ENCODE assay signal across 1 cellular context in the genomic region with DNA sequence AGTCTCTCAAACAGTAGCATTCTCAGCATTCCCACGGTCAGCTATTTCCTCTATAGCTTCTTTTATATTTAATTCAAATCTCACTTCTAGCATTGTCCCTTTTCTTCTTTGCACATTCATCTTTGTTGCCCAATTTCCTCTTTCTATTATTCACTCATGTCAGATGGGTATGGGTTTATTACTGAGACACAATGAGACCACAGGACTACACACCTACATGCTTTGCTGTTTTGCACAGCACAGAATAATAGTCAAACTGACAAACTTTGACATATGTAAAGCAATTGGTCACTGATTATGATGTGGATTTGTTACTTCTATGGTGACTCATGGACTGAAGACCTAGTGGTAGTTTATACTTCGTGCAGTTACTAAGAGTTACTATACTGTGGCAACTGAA.
TF ChIP-seq lines count a peak whose summit lies in the region.

No MANE protein-coding gene starts in this region.

TF ChIP-seq in GM12878, 131 proteins besides CTCF, POLR2A, EP300 and RAD21 (continued from another document and continues in another):
- TF ChIP-seq, protein P1, sequence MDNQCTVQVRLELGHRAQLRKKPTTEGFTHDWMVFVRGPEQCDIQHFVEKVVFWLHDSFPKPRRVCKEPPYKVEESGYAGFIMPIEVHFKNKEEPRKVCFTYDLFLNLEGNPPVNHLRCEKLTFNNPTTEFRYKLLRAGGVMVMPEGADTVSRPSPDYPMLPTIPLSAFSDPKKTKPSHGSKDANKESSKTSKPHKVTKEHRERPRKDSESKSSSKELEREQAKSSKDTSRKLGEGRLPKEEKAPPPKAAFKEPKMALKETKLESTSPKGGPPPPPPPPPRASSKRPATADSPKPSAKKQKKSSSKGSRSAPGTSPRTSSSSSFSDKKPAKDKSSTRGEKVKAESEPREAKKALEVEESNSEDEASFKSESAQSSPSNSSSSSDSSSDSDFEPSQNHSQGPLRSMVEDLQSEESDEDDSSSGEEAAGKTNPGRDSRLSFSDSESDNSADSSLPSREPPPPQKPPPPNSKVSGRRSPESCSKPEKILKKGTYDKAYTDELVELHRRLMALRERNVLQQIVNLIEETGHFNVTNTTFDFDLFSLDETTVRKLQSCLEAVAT (IDR thresholded peaks at IDR 0.05), result peak; percentile 38; the same call in 1 of the 2 replicates
- no peak for TF ChIP-seq ASH2L (IDR thresholded peaks at IDR 0.05; ENCODE audit: borderline replicate concordance, low read depth)
- TF ChIP-seq IKZF1 (conservative IDR thresholded peaks at IDR 0.05), result peak; percentile 71
- TF ChIP-seq POU2F2 (IDR thresholded peaks at IDR 0.05; ENCODE audit: borderline replicate concordance, low read depth, low read length), result peak; percentile 44; the same call in 1 of the 3 replicates
- no peak for TF ChIP-seq PML (IDR thresholded peaks at IDR 0.05; ENCODE audit: low read length)
- peak; percentile 32; the same call in 1 of the 2 replicates for TF ChIP-seq CREB1 (IDR thresholded peaks at IDR 0.05; ENCODE audit: low read depth)
- TF ChIP-seq JUNB (IDR thresholded peaks at IDR 0.05), result peak; percentile 18; the same call in 1 of the 2 replicates
- no peak for TF ChIP-seq FOXK2 (IDR thresholded peaks at IDR 0.05)
- TF ChIP-seq IKZF2 (IDR thresholded peaks at IDR 0.05), result peak; percentile 72 to 80; a peak in 3 of 4 replicates
- TF ChIP-seq NBN (IDR thresholded peaks at IDR 0.05), result peak; percentile 80
- peak; percentile 69; the same call in 1 of the 2 replicates for TF ChIP-seq DPF2 (IDR thresholded peaks at IDR 0.05)
- TF ChIP-seq MEF2B (IDR thresholded peaks at IDR 0.05; ENCODE audit: partially characterized antibody, poor library complexity, severe bottlenecking), result peak; percentile 47
- TF ChIP-seq, protein P2, sequence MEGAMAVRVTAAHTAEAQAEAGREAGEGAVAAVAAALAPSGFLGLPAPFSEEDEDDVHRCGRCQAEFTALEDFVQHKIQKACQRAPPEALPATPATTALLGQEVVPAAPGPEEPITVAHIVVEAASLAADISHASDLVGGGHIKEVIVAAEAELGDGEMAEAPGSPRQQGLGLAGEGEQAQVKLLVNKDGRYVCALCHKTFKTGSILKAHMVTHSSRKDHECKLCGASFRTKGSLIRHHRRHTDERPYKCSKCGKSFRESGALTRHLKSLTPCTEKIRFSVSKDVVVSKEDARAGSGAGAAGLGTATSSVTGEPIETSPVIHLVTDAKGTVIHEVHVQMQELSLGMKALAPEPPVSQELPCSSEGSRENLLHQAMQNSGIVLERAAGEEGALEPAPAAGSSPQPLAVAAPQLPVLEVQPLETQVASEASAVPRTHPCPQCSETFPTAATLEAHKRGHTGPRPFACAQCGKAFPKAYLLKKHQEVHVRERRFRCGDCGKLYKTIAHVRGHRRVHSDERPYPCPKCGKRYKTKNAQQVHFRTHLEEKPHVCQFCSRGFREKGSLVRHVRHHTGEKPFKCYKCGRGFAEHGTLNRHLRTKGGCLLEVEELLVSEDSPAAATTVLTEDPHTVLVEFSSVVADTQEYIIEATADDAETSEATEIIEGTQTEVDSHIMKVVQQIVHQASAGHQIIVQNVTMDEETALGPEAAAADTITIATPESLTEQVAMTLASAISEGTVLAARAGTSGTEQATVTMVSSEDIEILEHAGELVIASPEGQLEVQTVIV (IDR thresholded peaks at IDR 0.05; ENCODE audit: borderline replicate concordance, partially characterized antibody), result no peak
- TF ChIP-seq KLF5 (IDR thresholded peaks at IDR 0.05; ENCODE audit: partially characterized antibody), result no peak
- no peak; the same call in 1 of the 2 replicates for TF ChIP-seq BACH1 (IDR thresholded peaks at IDR 0.05; ENCODE audit: borderline replicate concordance)
- TF ChIP-seq BCL11A (IDR thresholded peaks at IDR 0.05; ENCODE audit: low read depth, low read length), result peak; percentile 58
- TF ChIP-seq NFIC (IDR thresholded peaks at IDR 0.05; ENCODE audit: low read depth, low read length), result peak; percentile 56
- peak; percentile 79 for TF ChIP-seq RUNX3 (IDR thresholded peaks at IDR 0.05; ENCODE audit: low read length)
- no peak for TF ChIP-seq NR2C1 (IDR thresholded peaks at IDR 0.05)
- no peak for TF ChIP-seq EED (IDR thresholded peaks at IDR 0.05; ENCODE audit: low read depth)
- no peak for TF ChIP-seq SUPT20H (IDR thresholded peaks at IDR 0.05; ENCODE audit: borderline replicate concordance, control insufficient read depth, low read depth, low read length)
- TF ChIP-seq RCOR1 (conservative IDR thresholded peaks at IDR 0.05; ENCODE audit: low read depth, low read length), result no peak
- TF ChIP-seq, protein P3, sequence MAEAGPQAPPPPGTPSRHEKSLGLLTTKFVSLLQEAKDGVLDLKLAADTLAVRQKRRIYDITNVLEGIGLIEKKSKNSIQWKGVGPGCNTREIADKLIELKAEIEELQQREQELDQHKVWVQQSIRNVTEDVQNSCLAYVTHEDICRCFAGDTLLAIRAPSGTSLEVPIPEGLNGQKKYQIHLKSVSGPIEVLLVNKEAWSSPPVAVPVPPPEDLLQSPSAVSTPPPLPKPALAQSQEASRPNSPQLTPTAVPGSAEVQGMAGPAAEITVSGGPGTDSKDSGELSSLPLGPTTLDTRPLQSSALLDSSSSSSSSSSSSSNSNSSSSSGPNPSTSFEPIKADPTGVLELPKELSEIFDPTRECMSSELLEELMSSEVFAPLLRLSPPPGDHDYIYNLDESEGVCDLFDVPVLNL (IDR thresholded peaks at IDR 0.05; ENCODE audit: low read depth, low read length), result no peak
- TF ChIP-seq FOXM1 (IDR thresholded peaks at IDR 0.05; ENCODE audit: low read depth, low read length), result no peak; the same call in 1 of the 2 replicates
- peak; percentile 76 for TF ChIP-seq NR2F1 (conservative IDR thresholded peaks at IDR 0.05)
- 0 out of 2 replicates have a peak, but pooled peaks have one; percentile 27 for TF ChIP-seq CREM (IDR thresholded peaks at IDR 0.05; ENCODE audit: low read depth)
- TF ChIP-seq SREBF2 (IDR thresholded peaks at IDR 0.05; ENCODE audit: low read length), result no peak
- peak; percentile 42 to 47; a peak in 2 of 4 replicates for TF ChIP-seq BHLHE40 (IDR thresholded peaks at IDR 0.05; ENCODE audit: borderline replicate concordance in 1 of 2, low read depth in 2 of 2, low read length in 1 of 2)
- no peak for TF ChIP-seq TCF3 (IDR thresholded peaks at IDR 0.05; ENCODE audit: borderline replicate concordance, insufficient read depth, low read depth, low read length)
- TF ChIP-seq ZNF622 (IDR thresholded peaks at IDR 0.05), result no peak
- peak; percentile 79 for TF ChIP-seq ATF7 (IDR thresholded peaks at IDR 0.05; ENCODE audit: low read depth)
- no peak for TF ChIP-seq ZNF24 (IDR thresholded peaks at IDR 0.05)
- TF ChIP-seq TAF1 (IDR thresholded peaks at IDR 0.05; ENCODE audit: borderline replicate concordance, low read depth, low read length), result no peak
- TF ChIP-seq, protein P4, sequence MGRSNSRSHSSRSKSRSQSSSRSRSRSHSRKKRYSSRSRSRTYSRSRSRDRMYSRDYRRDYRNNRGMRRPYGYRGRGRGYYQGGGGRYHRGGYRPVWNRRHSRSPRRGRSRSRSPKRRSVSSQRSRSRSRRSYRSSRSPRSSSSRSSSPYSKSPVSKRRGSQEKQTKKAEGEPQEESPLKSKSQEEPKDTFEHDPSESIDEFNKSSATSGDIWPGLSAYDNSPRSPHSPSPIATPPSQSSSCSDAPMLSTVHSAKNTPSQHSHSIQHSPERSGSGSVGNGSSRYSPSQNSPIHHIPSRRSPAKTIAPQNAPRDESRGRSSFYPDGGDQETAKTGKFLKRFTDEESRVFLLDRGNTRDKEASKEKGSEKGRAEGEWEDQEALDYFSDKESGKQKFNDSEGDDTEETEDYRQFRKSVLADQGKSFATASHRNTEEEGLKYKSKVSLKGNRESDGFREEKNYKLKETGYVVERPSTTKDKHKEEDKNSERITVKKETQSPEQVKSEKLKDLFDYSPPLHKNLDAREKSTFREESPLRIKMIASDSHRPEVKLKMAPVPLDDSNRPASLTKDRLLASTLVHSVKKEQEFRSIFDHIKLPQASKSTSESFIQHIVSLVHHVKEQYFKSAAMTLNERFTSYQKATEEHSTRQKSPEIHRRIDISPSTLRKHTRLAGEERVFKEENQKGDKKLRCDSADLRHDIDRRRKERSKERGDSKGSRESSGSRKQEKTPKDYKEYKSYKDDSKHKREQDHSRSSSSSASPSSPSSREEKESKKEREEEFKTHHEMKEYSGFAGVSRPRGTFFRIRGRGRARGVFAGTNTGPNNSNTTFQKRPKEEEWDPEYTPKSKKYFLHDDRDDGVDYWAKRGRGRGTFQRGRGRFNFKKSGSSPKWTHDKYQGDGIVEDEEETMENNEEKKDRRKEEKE (IDR thresholded peaks at IDR 0.05), result no peak
- TF ChIP-seq, protein P5, sequence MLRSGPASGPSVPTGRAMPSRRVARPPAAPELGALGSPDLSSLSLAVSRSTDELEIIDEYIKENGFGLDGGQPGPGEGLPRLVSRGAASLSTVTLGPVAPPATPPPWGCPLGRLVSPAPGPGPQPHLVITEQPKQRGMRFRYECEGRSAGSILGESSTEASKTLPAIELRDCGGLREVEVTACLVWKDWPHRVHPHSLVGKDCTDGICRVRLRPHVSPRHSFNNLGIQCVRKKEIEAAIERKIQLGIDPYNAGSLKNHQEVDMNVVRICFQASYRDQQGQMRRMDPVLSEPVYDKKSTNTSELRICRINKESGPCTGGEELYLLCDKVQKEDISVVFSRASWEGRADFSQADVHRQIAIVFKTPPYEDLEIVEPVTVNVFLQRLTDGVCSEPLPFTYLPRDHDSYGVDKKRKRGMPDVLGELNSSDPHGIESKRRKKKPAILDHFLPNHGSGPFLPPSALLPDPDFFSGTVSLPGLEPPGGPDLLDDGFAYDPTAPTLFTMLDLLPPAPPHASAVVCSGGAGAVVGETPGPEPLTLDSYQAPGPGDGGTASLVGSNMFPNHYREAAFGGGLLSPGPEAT (IDR thresholded peaks at IDR 0.05; ENCODE audit: low read depth), result peak; percentile 60; the same call in 1 of the 2 replicates
- TF ChIP-seq NRF1 (conservative IDR thresholded peaks at IDR 0.05; ENCODE audit: low read depth, low read length), result no peak
- TF ChIP-seq, protein P6, sequence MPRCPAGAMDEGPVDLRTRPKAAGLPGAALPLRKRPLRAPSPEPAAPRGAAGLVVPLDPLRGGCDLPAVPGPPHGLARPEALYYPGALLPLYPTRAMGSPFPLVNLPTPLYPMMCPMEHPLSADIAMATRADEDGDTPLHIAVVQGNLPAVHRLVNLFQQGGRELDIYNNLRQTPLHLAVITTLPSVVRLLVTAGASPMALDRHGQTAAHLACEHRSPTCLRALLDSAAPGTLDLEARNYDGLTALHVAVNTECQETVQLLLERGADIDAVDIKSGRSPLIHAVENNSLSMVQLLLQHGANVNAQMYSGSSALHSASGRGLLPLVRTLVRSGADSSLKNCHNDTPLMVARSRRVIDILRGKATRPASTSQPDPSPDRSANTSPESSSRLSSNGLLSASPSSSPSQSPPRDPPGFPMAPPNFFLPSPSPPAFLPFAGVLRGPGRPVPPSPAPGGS (IDR thresholded peaks at IDR 0.05; ENCODE audit: borderline replicate concordance, insufficient read depth, low read depth, low read length, poor library complexity, severe bottlenecking), result peak; percentile 86
- TF ChIP-seq SMAD1 (IDR thresholded peaks at IDR 0.05; ENCODE audit: low read depth, partially characterized antibody), result no peak
- TF ChIP-seq, protein P7, sequence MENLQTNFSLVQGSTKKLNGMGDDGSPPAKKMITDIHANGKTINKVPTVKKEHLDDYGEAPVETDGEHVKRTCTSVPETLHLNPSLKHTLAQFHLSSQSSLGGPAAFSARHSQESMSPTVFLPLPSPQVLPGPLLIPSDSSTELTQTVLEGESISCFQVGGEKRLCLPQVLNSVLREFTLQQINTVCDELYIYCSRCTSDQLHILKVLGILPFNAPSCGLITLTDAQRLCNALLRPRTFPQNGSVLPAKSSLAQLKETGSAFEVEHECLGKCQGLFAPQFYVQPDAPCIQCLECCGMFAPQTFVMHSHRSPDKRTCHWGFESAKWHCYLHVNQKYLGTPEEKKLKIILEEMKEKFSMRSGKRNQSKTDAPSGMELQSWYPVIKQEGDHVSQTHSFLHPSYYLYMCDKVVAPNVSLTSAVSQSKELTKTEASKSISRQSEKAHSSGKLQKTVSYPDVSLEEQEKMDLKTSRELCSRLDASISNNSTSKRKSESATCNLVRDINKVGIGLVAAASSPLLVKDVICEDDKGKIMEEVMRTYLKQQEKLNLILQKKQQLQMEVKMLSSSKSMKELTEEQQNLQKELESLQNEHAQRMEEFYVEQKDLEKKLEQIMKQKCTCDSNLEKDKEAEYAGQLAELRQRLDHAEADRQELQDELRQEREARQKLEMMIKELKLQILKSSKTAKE (IDR thresholded peaks at IDR 0.05; ENCODE audit: low read depth, poor library complexity, severe bottlenecking), result no peak
- TF ChIP-seq GATAD2B (conservative IDR thresholded peaks at IDR 0.05; ENCODE audit: low read depth), result peak; percentile 64
- no peak for TF ChIP-seq EGR1 (IDR thresholded peaks at IDR 0.05; ENCODE audit: borderline replicate concordance in 1 of 2, low read depth in 2 of 2, low read length in 2 of 2)
- TF ChIP-seq, protein P8, sequence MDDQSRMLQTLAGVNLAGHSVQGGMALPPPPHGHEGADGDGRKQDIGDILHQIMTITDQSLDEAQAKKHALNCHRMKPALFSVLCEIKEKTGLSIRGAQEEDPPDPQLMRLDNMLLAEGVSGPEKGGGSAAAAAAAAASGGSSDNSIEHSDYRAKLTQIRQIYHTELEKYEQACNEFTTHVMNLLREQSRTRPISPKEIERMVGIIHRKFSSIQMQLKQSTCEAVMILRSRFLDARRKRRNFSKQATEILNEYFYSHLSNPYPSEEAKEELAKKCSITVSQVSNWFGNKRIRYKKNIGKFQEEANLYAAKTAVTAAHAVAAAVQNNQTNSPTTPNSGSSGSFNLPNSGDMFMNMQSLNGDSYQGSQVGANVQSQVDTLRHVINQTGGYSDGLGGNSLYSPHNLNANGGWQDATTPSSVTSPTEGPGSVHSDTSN (IDR thresholded peaks at IDR 0.05; ENCODE audit: insufficient replicate concordance, low read depth, low read length), result peak; percentile 41
- TF ChIP-seq, protein P9, sequence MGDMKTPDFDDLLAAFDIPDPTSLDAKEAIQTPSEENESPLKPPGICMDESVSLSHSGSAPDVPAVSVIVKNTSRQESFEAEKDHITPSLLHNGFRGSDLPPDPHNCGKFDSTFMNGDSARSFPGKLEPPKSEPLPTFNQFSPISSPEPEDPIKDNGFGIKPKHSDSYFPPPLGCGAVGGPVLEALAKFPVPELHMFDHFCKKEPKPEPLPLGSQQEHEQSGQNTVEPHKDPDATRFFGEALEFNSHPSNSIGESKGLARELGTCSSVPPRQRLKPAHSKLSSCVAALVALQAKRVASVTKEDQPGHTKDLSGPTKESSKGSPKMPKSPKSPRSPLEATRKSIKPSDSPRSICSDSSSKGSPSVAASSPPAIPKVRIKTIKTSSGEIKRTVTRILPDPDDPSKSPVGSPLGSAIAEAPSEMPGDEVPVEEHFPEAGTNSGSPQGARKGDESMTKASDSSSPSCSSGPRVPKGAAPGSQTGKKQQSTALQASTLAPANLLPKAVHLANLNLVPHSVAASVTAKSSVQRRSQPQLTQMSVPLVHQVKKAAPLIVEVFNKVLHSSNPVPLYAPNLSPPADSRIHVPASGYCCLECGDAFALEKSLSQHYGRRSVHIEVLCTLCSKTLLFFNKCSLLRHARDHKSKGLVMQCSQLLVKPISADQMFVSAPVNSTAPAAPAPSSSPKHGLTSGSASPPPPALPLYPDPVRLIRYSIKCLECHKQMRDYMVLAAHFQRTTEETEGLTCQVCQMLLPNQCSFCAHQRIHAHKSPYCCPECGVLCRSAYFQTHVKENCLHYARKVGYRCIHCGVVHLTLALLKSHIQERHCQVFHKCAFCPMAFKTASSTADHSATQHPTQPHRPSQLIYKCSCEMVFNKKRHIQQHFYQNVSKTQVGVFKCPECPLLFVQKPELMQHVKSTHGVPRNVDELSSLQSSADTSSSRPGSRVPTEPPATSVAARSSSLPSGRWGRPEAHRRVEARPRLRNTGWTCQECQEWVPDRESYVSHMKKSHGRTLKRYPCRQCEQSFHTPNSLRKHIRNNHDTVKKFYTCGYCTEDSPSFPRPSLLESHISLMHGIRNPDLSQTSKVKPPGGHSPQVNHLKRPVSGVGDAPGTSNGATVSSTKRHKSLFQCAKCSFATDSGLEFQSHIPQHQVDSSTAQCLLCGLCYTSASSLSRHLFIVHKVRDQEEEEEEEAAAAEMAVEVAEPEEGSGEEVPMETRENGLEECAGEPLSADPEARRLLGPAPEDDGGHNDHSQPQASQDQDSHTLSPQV (IDR thresholded peaks at IDR 0.05), result no peak
